7 cellular contexts compared by ENCODE assay signal in the genomic region with DNA sequence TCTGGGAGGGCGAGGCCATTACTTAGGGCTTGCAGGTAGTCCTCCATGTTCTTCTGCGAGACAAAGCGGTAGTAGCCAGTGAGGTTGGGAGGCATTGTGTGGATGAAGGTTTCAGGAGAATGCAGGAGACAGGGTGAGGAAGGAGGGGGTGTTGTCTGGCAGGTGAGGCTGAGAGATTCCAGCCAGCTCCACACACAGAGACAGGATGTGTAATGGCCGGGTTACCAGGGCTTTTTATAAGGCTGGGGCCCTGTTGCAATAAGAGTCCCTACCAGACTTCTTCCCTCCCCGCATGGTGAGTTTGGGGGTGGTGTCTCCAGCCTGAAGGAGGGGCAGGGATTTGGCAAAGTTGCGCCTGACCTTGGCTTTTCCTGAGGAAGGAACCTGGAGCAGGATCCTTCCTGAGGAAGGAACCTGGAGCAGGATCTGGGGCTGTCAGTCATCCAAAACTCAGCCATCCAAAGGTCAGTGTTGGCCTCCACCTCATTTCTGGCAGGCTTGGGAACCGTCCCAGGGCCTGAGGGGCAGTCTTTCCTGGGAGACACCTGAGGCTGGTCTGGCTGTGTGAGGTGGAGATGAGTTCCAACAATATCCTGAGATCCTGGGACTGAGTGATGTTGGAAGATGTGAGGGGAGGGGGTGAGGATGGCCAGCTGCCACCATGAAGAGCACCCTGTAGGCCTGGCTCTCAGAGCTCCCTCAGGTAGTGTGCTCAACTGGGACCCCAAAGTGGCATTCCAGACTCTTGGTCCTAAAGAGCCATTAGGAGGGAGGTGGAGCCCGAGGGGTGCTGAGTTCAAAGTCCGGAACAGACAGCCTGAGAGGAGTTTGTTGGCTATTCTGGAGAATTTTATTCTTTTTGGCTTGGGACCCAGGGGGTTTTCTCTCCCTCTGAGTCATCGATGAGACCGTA. TPM values are rescaled to one million over a fixed set of nuclear protein-coding genes. Genes with fewer than 3 reads are reported as not detected.
DNase-seq lines count a peak whose midpoint lies in the region; ATAC-seq and TF ChIP-seq lines count a peak whose summit lies in the region.

A gene with protein sequence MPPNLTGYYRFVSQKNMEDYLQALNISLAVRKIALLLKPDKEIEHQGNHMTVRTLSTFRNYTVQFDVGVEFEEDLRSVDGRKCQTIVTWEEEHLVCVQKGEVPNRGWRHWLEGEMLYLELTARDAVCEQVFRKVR (minus strand): TSS at position 209 of the 913 bp plus-strand sequence. CDS start 114 bp downstream, at position 95.

- H3K4me3 Mint-ChIP-seq in activated CD8-positive, alpha-beta T cell treated with anti-CD3 and anti-CD28 coated beads for 36 hours, result peak within 1 kb of the TSS; percentile 83
- peak within 1 kb of the TSS; percentile 97 for H3K4me3 Mint-ChIP-seq in stimulated activated memory B cell treated with anti-CD40 and anti-IgM and Interleukin-4, amounts not matched to agents 10 μg/mL and 1 μg/mL and 100 μg/mL, for 72 hours

- no peaks in the 10 kb centered on the region for H3K36me3 ChIP-seq in HUES48 (ENCODE audit: control insufficient read depth, insufficient read depth, low read length)

- no peak within 1 kb of the TSS for H3K27ac Mint-ChIP-seq in activated CD8-positive, alpha-beta T cell treated with anti-CD3 and anti-CD28 coated beads for 36 hours
- H3K27ac Mint-ChIP-seq in stimulated activated memory B cell treated with anti-CD40 and anti-IgM and Interleukin-4, amounts not matched to agents 10 μg/mL and 1 μg/mL and 100 μg/mL, for 72 hours, result peak within 1 kb of the TSS; percentile 83

- H3K4me3 ChIP-seq in HUES48 (ENCODE audit: low read depth, low read length), result peak within 1 kb of the TSS; percentile 94

- H3K27me3 Mint-ChIP-seq in activated CD8-positive, alpha-beta T cell treated with anti-CD3 and anti-CD28 coated beads for 36 hours, result no peaks in the 10 kb centered on the region
- no peaks in the 10 kb centered on the region for H3K27me3 Mint-ChIP-seq in stimulated activated memory B cell treated with anti-CD40 and anti-IgM and Interleukin-4, amounts not matched to agents 10 μg/mL and 1 μg/mL and 100 μg/mL, for 72 hours

- no peak for TF ChIP-seq CTCF in activated CD8-positive, alpha-beta T cell treated with anti-CD3 and anti-CD28 coated beads for 36 hours (IDR thresholded peaks at IDR 0.05)

- CTCF ChIA-PET in activated CD8-positive, alpha-beta T cell treated with anti-CD3 and anti-CD28 coated beads for 36 hours (lab: Charles Lee), result no interaction called here

- H3K9ac ChIP-seq in HUES48 (ENCODE audit: low read depth, low read length), result peak within 1 kb of the TSS; percentile 56

- H3K4me1 ChIP-seq in HUES48 (ENCODE audit: control insufficient read depth, insufficient read depth, low read length), result no peaks in the 10 kb centered on the region; the same call in 1 of the 2 replicates

- ATAC-seq in activated CD8-positive, alpha-beta T cell treated with anti-CD3 and anti-CD28 coated beads for 36 hours, result no peak
- ATAC-seq in stimulated activated memory B cell treated with anti-CD40 and anti-IgM and Interleukin-4, amounts not matched to agents 10 μg/mL and 1 μg/mL and 100 μg/mL, for 72 hours, result no peak
- no peak for ATAC-seq in HG02763 (IDR thresholded peaks at IDR 0.05; ENCODE audit: unreplicated experiment)
- ATAC-seq in left colon, result no peak

- peaks cover 11% of the 10 kb centered on the region for H3K27me3 ChIP-seq in HUES48 (ENCODE audit: control insufficient read depth, insufficient read depth, low read length)

- H3K9me3 ChIP-seq in HUES48 (ENCODE audit: control insufficient read depth, insufficient read depth, low read length), result no peaks in the 10 kb centered on the region

- no peak for DNase-seq in activated CD8-positive, alpha-beta T cell treated with anti-CD3 and anti-CD28 coated beads for 36 hours
- DNase-seq in iPS-NIHi11 (ENCODE audit: low spot score) (peak; percentile 37), NOMO-1 treated with DMSO at 0.1 percent for 48 hours (lab: John Stamatoyannopoulos, UW; ENCODE audit: unreplicated experiment) (no peak), left colon (no peak)

- peaks cover 28% of the 10 kb centered on the region for H3K4me1 Mint-ChIP-seq in activated CD8-positive, alpha-beta T cell treated with anti-CD3 and anti-CD28 coated beads for 36 hours (ENCODE audit: low read depth)
- H3K4me1 Mint-ChIP-seq in stimulated activated memory B cell treated with anti-CD40 and anti-IgM and Interleukin-4, amounts not matched to agents 10 μg/mL and 1 μg/mL and 100 μg/mL, for 72 hours, result peaks cover 37% of the 10 kb centered on the region

- H3K27ac ChIP-seq in HUES48 (ENCODE audit: low read depth, low read length), result peak within 1 kb of the TSS; percentile 31

- no peaks in the 10 kb centered on the region for H3K36me3 Mint-ChIP-seq in activated CD8-positive, alpha-beta T cell treated with anti-CD3 and anti-CD28 coated beads for 36 hours (ENCODE audit: low read depth)
- H3K36me3 Mint-ChIP-seq in stimulated activated memory B cell treated with anti-CD40 and anti-IgM and Interleukin-4, amounts not matched to agents 10 μg/mL and 1 μg/mL and 100 μg/mL, for 72 hours, result peaks cover 8% of the 10 kb centered on the region

- POLR2A ChIA-PET in activated CD8-positive, alpha-beta T cell treated with anti-CD3 and anti-CD28 coated beads for 36 hours (lab: Charles Lee), result interaction anchor here (1.4 kb wide), 1 partner anchor 164 kb away, joined by 3 read pairs; no protein-coding TSS in a partner anchor

- H3K9me3 Mint-ChIP-seq in activated CD8-positive, alpha-beta T cell treated with anti-CD3 and anti-CD28 coated beads for 36 hours, result no peaks in the 10 kb centered on the region
- H3K9me3 Mint-ChIP-seq in stimulated activated memory B cell treated with anti-CD40 and anti-IgM and Interleukin-4, amounts not matched to agents 10 μg/mL and 1 μg/mL and 100 μg/mL, for 72 hours, result no peaks in the 10 kb centered on the region

- intact Hi-C loops in activated CD8-positive, alpha-beta T cell treated with anti-CD3 and anti-CD28 coated beads for 36 hours (cut with micrococcal nuclease), result no loop called here
- intact Hi-C loops in left colon (cut with DNase I, micrococcal nuclease), result no loop called here

RNA-seq across cellular contexts. Expression of the gene that starts here (rescaled TPM):
- total RNA-seq in activated CD8-positive, alpha-beta T cell treated with anti-CD3 and anti-CD28 coated beads for 36 hours, result not detected
- 1 to 10 TPM; 2.0 to 2.8 TPM for total RNA-seq in left colon
